ENCODE assay signal across 8 cellular contexts in the genomic region with DNA sequence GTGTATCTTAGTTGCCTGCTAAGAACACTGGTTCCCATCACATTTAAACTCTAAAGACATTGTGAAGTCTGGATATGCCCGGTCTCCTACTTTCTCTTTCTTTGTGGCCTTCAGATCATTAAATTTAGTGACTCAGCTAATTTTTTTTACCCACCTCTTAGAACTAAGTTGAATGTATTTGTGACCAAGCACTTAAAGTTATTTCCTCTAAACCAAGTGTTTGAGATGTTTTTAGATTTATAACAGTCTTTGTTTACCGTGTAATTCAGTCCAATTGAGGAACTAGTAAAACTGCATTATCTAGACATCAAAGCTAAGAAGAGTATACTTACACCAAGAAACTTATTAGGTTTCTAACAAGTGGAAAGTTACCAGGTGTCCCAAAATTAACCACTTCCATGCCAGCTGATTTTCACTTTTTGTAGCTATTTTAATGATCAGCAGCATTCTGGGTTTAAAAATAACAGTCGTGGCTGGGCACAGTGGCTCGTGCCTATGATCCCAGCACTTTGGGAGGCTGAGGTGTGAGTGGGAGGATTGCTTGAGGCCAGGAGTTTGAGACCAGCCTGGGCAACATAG. TPM values are rescaled to one million over a fixed set of nuclear protein-coding genes. Genes with fewer than 3 reads are reported as not detected.
A peak's percentile ranks its signal among the peaks of the same experiment; 100 is the strongest.
DNase-seq lines count a peak whose midpoint lies in the region; ATAC-seq and TF ChIP-seq lines count a peak whose summit lies in the region.

No MANE protein-coding gene starts in this region.

- no peak overlapping the region for H3K27ac ChIP-seq in CD8-positive, alpha-beta memory T cell (ENCODE audit: low read depth, low read length)

- peak overlapping the region in 6 of 8 donors; percentile 10 to 86 (median 54) for H3K27ac Mint-ChIP-seq in CD8-positive, alpha-beta memory T cell
- peak overlapping the region; percentile 55 to 57 for H3K27ac Mint-ChIP-seq in natural killer cell treated with Interleukin-12 subunit alpha and Interleukin-12 subunit beta and Interleukin-15 and Interleukin-18, amount 100 ng/mL, for 72 hours
- no peak overlapping the region for H3K27ac Mint-ChIP-seq in activated naive CD8-positive, alpha-beta T cell treated with anti-CD3 and anti-CD28 coated beads, Interleukin-2, amount 50 U/mL, for 24 hours

- H3K36me3 ChIP-seq in CD8-positive, alpha-beta memory T cell (ENCODE audit: insufficient read depth, low read length), result peaks cover 5% of the 10 kb centered on the region

- TF ChIP-seq CTCF in choroid plexus epithelial cell (conservative IDR thresholded peaks at IDR 0.05; ENCODE audit: low read depth, low read length), result no peak

- H3K36me3 Mint-ChIP-seq in CD8-positive, alpha-beta memory T cell, result peaks cover 0 to 15% (median 8%) of the 10 kb centered on the region in 3 donors
- H3K36me3 Mint-ChIP-seq in natural killer cell treated with Interleukin-12 subunit alpha and Interleukin-12 subunit beta and Interleukin-15 and Interleukin-18, amount 100 ng/mL, for 72 hours, result peaks cover under 1% of the 10 kb centered on the region
- peaks cover 6% of the 10 kb centered on the region for H3K36me3 Mint-ChIP-seq in activated naive CD8-positive, alpha-beta T cell treated with anti-CD3 and anti-CD28 coated beads, Interleukin-2, amount 50 U/mL, for 24 hours (ENCODE audit: low read depth)

- H3K4me3 ChIP-seq in CD8-positive, alpha-beta memory T cell (ENCODE audit: low read length), result no peak overlapping the region
- H3K4me3 ChIP-seq in choroid plexus epithelial cell (ENCODE audit: low read depth, low read length), result no peak overlapping the region

- peaks cover 23% of the 10 kb centered on the region for H3K4me1 ChIP-seq in CD8-positive, alpha-beta memory T cell (ENCODE audit: insufficient read depth, low read length)

- peaks cover 55 to 88% (median 78%) of the 10 kb centered on the region in 3 donors for H3K4me1 Mint-ChIP-seq in CD8-positive, alpha-beta memory T cell
- peaks cover 47 to 55% of the 10 kb centered on the region in 2 donors for H3K4me1 Mint-ChIP-seq in natural killer cell treated with Interleukin-12 subunit alpha and Interleukin-12 subunit beta and Interleukin-15 and Interleukin-18, amount 100 ng/mL, for 72 hours (ENCODE audit: low read depth in 2 of 2)
- peaks cover 59% of the 10 kb centered on the region for H3K4me1 Mint-ChIP-seq in activated naive CD8-positive, alpha-beta T cell treated with anti-CD3 and anti-CD28 coated beads, Interleukin-2, amount 50 U/mL, for 24 hours

- CTCF ChIA-PET in CD8-positive, alpha-beta memory T cell (lab: Charles Lee), result interaction anchor here (1.2 kb wide), 1 partner anchor 12 kb away, joined by 3 read pairs; no protein-coding TSS in a partner anchor

- H3K4me3 Mint-ChIP-seq in CD8-positive, alpha-beta memory T cell, result peak overlapping the region in 5 of 7 donors; percentile 4 to 61 (median 5)
- peak overlapping the region; percentile 26 for H3K4me3 Mint-ChIP-seq in natural killer cell treated with Interleukin-12 subunit alpha and Interleukin-12 subunit beta and Interleukin-15 and Interleukin-18, amount 100 ng/mL, for 72 hours
- no peak overlapping the region for H3K4me3 Mint-ChIP-seq in activated naive CD8-positive, alpha-beta T cell treated with anti-CD3 and anti-CD28 coated beads, Interleukin-2, amount 50 U/mL, for 24 hours

- POLR2A ChIA-PET in CD8-positive, alpha-beta memory T cell (lab: Charles Lee), result interaction anchor here (0.7 to 1.8 kb wide), 2 partner anchors 11 to 1205 kb away, joined by 3 read pairs; no protein-coding TSS in a partner anchor

- H3K9me3 Mint-ChIP-seq in CD8-positive, alpha-beta memory T cell, result no peaks in the 10 kb centered on the region
- no peaks in the 10 kb centered on the region for H3K9me3 Mint-ChIP-seq in natural killer cell treated with Interleukin-12 subunit alpha and Interleukin-12 subunit beta and Interleukin-15 and Interleukin-18, amount 100 ng/mL, for 72 hours
- no peaks in the 10 kb centered on the region for H3K9me3 Mint-ChIP-seq in activated naive CD8-positive, alpha-beta T cell treated with anti-CD3 and anti-CD28 coated beads, Interleukin-2, amount 50 U/mL, for 24 hours

- DNase-seq in CD8-positive, alpha-beta memory T cell, result peak in 1 of 5 donors; percentile 11
- DNase-seq in M059J (ENCODE audit: low read depth) (peak; percentile 80), choroid plexus epithelial cell (ENCODE audit: low read depth) (peak; percentile 47), NCI-H69 (lab: John Stamatoyannopoulos, UW) (no peak), COR-L47 (lab: John Stamatoyannopoulos, UW) (no peak)
- no peak for DNase-seq in natural killer cell treated with Interleukin-12 subunit alpha and Interleukin-12 subunit beta and Interleukin-15 and Interleukin-18, amount 100 ng/mL, for 72 hours (ENCODE audit: low spot score)
- no peak for DNase-seq in activated naive CD8-positive, alpha-beta T cell treated with anti-CD3 and anti-CD28 coated beads, Interleukin-2, amount 50 U/mL, for 24 hours
- no peak for DNase-seq in effector CD4-positive, alpha-beta T cell

- no peaks in the 10 kb centered on the region for H3K9me3 ChIP-seq in CD8-positive, alpha-beta memory T cell (ENCODE audit: low read length)

- H3K27me3 ChIP-seq in CD8-positive, alpha-beta memory T cell (ENCODE audit: insufficient read depth, low read length, poor library complexity, severe bottlenecking), result no peaks in the 10 kb centered on the region

- ATAC-seq in natural killer cell treated with Interleukin-12 subunit alpha and Interleukin-12 subunit beta and Interleukin-15 and Interleukin-18, amount 100 ng/mL, for 72 hours, result no peak
- no peak for ATAC-seq in activated naive CD8-positive, alpha-beta T cell treated with anti-CD3 and anti-CD28 coated beads, Interleukin-2, amount 50 U/mL, for 24 hours

- H3K27me3 Mint-ChIP-seq in CD8-positive, alpha-beta memory T cell, result no peaks in the 10 kb centered on the region
- no peaks in the 10 kb centered on the region for H3K27me3 Mint-ChIP-seq in natural killer cell treated with Interleukin-12 subunit alpha and Interleukin-12 subunit beta and Interleukin-15 and Interleukin-18, amount 100 ng/mL, for 72 hours
- no peaks in the 10 kb centered on the region for H3K27me3 Mint-ChIP-seq in activated naive CD8-positive, alpha-beta T cell treated with anti-CD3 and anti-CD28 coated beads, Interleukin-2, amount 50 U/mL, for 24 hours

RNA-seq across cellular contexts. Expression of a gene that starts 53.1 kb away (rescaled TPM):
- 10 to 100 TPM; 26.7 to 27.3 TPM for total RNA-seq in CD8-positive, alpha-beta memory T cell
- 12.2 TPM for polyA plus RNA-seq in CD8-positive, alpha-beta memory T cell
- 18.7 and 43.2 TPM in 2 replicates for total RNA-seq in M059J (2014; rRNA removed; shearing (Covaris generic))
- 10 to 100 TPM; 27.6 to 42.9 TPM for total RNA-seq in natural killer cell treated with Interleukin-12 subunit alpha and Interleukin-12 subunit beta and Interleukin-15 and Interleukin-18, amount 100 ng/mL, for 72 hours

Comparison
In these comparisons a context has a peak if more than half of its experiments do, and no peak if none do; other contexts are left out.
1. DNase-seq: peak in M059J (single experiment) and choroid plexus epithelial cell (single experiment); none in natural killer cell treated with Interleukin-12 subunit alpha and Interleukin-12 subunit beta and Interleukin-15 and Interleukin-18, amount 100 ng/mL, for 72 hours (single experiment), activated naive CD8-positive, alpha-beta T cell treated with anti-CD3 and anti-CD28 coated beads, Interleukin-2, amount 50 U/mL, for 24 hours (single experiment), effector CD4-positive, alpha-beta T cell (single experiment), NCI-H69 (single experiment) and COR-L47 (single experiment).